In the genomic region with DNA sequence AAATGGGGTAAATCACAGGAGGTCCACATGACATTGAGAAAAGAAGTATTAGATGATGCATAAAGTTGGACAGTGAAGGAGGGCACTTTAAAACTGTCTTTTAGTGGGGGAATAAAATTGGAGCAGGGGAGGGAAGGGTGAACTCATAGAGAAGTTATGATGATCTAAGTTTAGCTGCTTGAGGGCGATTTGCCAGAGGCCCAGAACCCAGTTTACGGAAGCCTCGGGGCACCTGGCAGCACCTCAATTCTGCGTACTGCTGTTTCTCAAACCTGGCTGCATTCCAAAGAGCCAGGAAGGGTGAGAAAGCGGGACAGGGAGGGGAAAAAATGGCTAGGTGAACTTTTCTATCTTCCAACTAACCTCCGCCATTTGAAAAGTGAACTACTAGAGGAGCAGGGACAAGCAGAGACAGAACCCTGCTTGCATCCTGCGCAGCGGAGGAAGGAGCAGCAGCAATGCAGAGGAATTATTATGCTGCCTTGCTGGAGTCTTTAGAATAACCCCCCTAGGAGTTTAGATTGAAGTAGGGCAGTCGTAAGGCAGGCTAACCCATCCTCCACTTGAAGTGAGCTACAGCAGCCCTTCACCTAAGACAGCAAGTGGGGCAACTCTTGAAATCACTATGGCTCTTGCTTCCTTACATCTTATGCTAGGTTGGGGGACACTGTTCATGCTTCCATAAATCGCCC, we compare ENCODE assay signal across 1 cellular context.
TF ChIP-seq lines count a peak whose summit lies in the region.

No MANE protein-coding gene starts in this region.

TF ChIP-seq in WTC11, 78 proteins besides CTCF, POLR2A, EP300 and RAD21 (continued from another document):
- no peak for TF ChIP-seq ARID4B (CRISPR knock-in tag; IDR thresholded peaks at IDR 0.05; ENCODE audit: borderline replicate concordance)
- TF ChIP-seq GABPB1 (CRISPR knock-in tag; IDR thresholded peaks at IDR 0.05), result no peak
- TF ChIP-seq ZNF671 (CRISPR knock-in tag; IDR thresholded peaks at IDR 0.05), result no peak
- TF ChIP-seq ZNF138 (CRISPR knock-in tag; conservative IDR thresholded peaks at IDR 0.05), result no peak
- TF ChIP-seq ATF2 (CRISPR knock-in tag; IDR thresholded peaks at IDR 0.05; ENCODE audit: borderline replicate concordance, low read depth), result no peak
- no peak for TF ChIP-seq FOXK1 (CRISPR knock-in tag; IDR thresholded peaks at IDR 0.05)
- TF ChIP-seq, protein P1, sequence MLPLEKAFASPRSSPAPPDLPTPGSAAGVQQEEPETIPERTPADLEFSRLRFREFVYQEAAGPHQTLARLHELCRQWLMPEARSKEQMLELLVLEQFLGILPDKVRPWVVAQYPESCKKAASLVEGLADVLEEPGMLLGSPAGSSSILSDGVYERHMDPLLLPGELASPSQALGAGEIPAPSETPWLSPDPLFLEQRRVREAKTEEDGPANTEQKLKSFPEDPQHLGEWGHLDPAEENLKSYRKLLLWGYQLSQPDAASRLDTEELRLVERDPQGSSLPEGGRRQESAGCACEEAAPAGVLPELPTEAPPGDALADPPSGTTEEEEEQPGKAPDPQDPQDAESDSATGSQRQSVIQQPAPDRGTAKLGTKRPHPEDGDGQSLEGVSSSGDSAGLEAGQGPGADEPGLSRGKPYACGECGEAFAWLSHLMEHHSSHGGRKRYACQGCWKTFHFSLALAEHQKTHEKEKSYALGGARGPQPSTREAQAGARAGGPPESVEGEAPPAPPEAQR (CRISPR knock-in tag; IDR thresholded peaks at IDR 0.05), result no peak
- TF ChIP-seq CREB1 (CRISPR knock-in tag; IDR thresholded peaks at IDR 0.05), result no peak
- TF ChIP-seq MXD4 (CRISPR knock-in tag; IDR thresholded peaks at IDR 0.05; ENCODE audit: borderline replicate concordance), result no peak
- TF ChIP-seq NFE2L1 (CRISPR knock-in tag; IDR thresholded peaks at IDR 0.05), result no peak
- no peak for TF ChIP-seq SP1 (CRISPR knock-in tag; conservative IDR thresholded peaks at IDR 0.05)
- no peak for TF ChIP-seq ZNF232 (CRISPR knock-in tag; IDR thresholded peaks at IDR 0.05)
- TF ChIP-seq RELA (CRISPR knock-in tag; IDR thresholded peaks at IDR 0.05; ENCODE audit: borderline replicate concordance), result no peak
- no peak for TF ChIP-seq NFATC4 (CRISPR knock-in tag; IDR thresholded peaks at IDR 0.05)
- TF ChIP-seq, protein P2, sequence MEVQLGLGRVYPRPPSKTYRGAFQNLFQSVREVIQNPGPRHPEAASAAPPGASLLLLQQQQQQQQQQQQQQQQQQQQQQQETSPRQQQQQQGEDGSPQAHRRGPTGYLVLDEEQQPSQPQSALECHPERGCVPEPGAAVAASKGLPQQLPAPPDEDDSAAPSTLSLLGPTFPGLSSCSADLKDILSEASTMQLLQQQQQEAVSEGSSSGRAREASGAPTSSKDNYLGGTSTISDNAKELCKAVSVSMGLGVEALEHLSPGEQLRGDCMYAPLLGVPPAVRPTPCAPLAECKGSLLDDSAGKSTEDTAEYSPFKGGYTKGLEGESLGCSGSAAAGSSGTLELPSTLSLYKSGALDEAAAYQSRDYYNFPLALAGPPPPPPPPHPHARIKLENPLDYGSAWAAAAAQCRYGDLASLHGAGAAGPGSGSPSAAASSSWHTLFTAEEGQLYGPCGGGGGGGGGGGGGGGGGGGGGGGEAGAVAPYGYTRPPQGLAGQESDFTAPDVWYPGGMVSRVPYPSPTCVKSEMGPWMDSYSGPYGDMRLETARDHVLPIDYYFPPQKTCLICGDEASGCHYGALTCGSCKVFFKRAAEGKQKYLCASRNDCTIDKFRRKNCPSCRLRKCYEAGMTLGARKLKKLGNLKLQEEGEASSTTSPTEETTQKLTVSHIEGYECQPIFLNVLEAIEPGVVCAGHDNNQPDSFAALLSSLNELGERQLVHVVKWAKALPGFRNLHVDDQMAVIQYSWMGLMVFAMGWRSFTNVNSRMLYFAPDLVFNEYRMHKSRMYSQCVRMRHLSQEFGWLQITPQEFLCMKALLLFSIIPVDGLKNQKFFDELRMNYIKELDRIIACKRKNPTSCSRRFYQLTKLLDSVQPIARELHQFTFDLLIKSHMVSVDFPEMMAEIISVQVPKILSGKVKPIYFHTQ (CRISPR knock-in tag; IDR thresholded peaks at IDR 0.05), result no peak
